Comparison of ENCODE assay signal across 10 cellular contexts in genomic region chr14:104390941-104391901, GRCh38.
DNase-seq lines count a peak whose midpoint lies in the region.
"Had no signal": no experiment of that assay in that cellular context is flagged by ENCODE, and none has a peak within 500 bp of the region (broad histone marks: within the 10 kb centered on the region; RNA-seq: fewer than 3 reads in every experiment).

No MANE protein-coding gene starts in this region.

- intact Hi-C loops in activated T-helper 2 cell treated with anti-CD3 and anti-CD28 coated beads, Interferon-gamma antibody, Interleukin-2, Interleukin-4, amounts not matched to agents 10 μg/mL and 5 μg/mL and 100 μg/mL, durations not matched to agents 14 hours and 24 hours and 36 hours (cut with micrococcal nuclease), result no loop called here

- H3K4me3 Mint-ChIP-seq in CD8-positive, alpha-beta memory T cell, result peak overlapping the region in 6 of 7 donors; percentile 11 to 69 (median 57)
- peak overlapping the region in 3 of 4 donors; percentile 15 to 89 (median 85) for H3K4me3 Mint-ChIP-seq in IgD-negative memory B cell
- H3K4me3 Mint-ChIP-seq in activated T-helper 2 cell treated with anti-CD3 and anti-CD28 coated beads, Interferon-gamma antibody, Interleukin-2, Interleukin-4, amounts not matched to agents 10 μg/mL and 5 μg/mL and 100 μg/mL, durations not matched to agents 14 hours and 24 hours and 36 hours (ENCODE audit: low read depth), result no peak overlapping the region

- H3K14ac ChIP-seq in neuronal stem cell (ENCODE audit: low read length), result peak overlapping the region; percentile 64

- peaks cover 0 to 4% (median 0%) of the 10 kb centered on the region in 5 donors for H3K9me3 Mint-ChIP-seq in CD8-positive, alpha-beta memory T cell
- peaks cover 0 to 4% (median 1%) of the 10 kb centered on the region in 3 donors for H3K9me3 Mint-ChIP-seq in IgD-negative memory B cell
- no peaks in the 10 kb centered on the region for H3K9me3 Mint-ChIP-seq in activated T-helper 2 cell treated with anti-CD3 and anti-CD28 coated beads, Interferon-gamma antibody, Interleukin-2, Interleukin-4, amounts not matched to agents 10 μg/mL and 5 μg/mL and 100 μg/mL, durations not matched to agents 14 hours and 24 hours and 36 hours

- H3K4me1 ChIP-seq in CD8-positive, alpha-beta memory T cell (ENCODE audit: insufficient read depth, low read length), result peaks cover 75% of the 10 kb centered on the region
- H3K4me1 ChIP-seq in neuronal stem cell (ENCODE audit: control insufficient read depth in 2 of 2, insufficient read depth in 1 of 2, low read depth in 1 of 2, low read length in 2 of 2), result no peaks in the 10 kb centered on the region

- DNase-seq in CD8-positive, alpha-beta memory T cell, result peak in 2 of 5 donors; percentile 22 to 43
- peak; percentile 7 for DNase-seq in activated T-helper 2 cell treated with anti-CD3 and anti-CD28 coated beads, Interferon-gamma antibody, Interleukin-2, Interleukin-4, amounts not matched to agents 10 μg/mL and 5 μg/mL and 100 μg/mL, durations not matched to agents 14 hours and 24 hours and 36 hours (ENCODE audit: low spot score)
- no peak for DNase-seq in neuronal stem cell (ENCODE audit: low spot score)
- no peak for DNase-seq in Ammon's horn (ENCODE audit: low spot score)
- no peak for DNase-seq in NCI-H2196 (lab: John Stamatoyannopoulos, UW; ENCODE audit: unreplicated experiment)
- DNase-seq in globus pallidus (ENCODE audit: low spot score), result no peak
- DNase-seq: DMS153; effector CD4-positive, alpha-beta T cell; RPMI8226 had no signal

- H3K79me1 ChIP-seq in neuronal stem cell (ENCODE audit: low read depth, low read length), result peaks cover 2% of the 10 kb centered on the region

- peak overlapping the region; percentile 93 for H2AK5ac ChIP-seq in neuronal stem cell (ENCODE audit: low read depth, low read length)

- peak overlapping the region; percentile 23 for H3K4me2 ChIP-seq in neuronal stem cell (ENCODE audit: insufficient read depth, low read length, poor library complexity, severe bottlenecking)

- peak overlapping the region; percentile 24 for H4K91ac ChIP-seq in neuronal stem cell (ENCODE audit: low read depth, low read length, poor library complexity)

- CTCF ChIA-PET in CD8-positive, alpha-beta memory T cell (lab: Charles Lee), result interaction anchor here (1.0 to 1.7 kb wide), 3 partner anchors 17 to 313 kb away, joined by 3 to 5 read pairs (median 3); no protein-coding TSS in a partner anchor

- H3K36me3 Mint-ChIP-seq in CD8-positive, alpha-beta memory T cell, result no peaks in the 10 kb centered on the region
- no peaks in the 10 kb centered on the region for H3K36me3 Mint-ChIP-seq in IgD-negative memory B cell
- no peaks in the 10 kb centered on the region for H3K36me3 Mint-ChIP-seq in activated T-helper 2 cell treated with anti-CD3 and anti-CD28 coated beads, Interferon-gamma antibody, Interleukin-2, Interleukin-4, amounts not matched to agents 10 μg/mL and 5 μg/mL and 100 μg/mL, durations not matched to agents 14 hours and 24 hours and 36 hours (ENCODE audit: low read depth)

- H2BK15ac ChIP-seq in neuronal stem cell (ENCODE audit: low read length), result peak overlapping the region; percentile 85

- no peaks in the 10 kb centered on the region for H3K36me3 ChIP-seq in CD8-positive, alpha-beta memory T cell (ENCODE audit: insufficient read depth, low read length)
- H3K36me3 ChIP-seq in neuronal stem cell (replicated peaks in 1 of 2; ENCODE audit: control insufficient read depth in 2 of 2, insufficient read depth in 2 of 2, low read length in 2 of 2), result no peaks in the 10 kb centered on the region

- no CpG with 5 or more reads among the region's 33 CpGs for WGBS in neuronal stem cell (ENCODE audit: extremely low coverage in 2 of 2, insufficient read length in 2 of 2, insufficient replicate concordance in 1 of 2), 2 donors

- no peak overlapping the region for H3K23ac ChIP-seq in neuronal stem cell (ENCODE audit: low read depth, low read length, poor library complexity)

- no peak overlapping the region for H2AFZ ChIP-seq in neuronal stem cell (ENCODE audit: low read length)

- no peak overlapping the region for H2BK120ac ChIP-seq in neuronal stem cell (ENCODE audit: low read depth, low read length)

- H3K4me1 Mint-ChIP-seq in CD8-positive, alpha-beta memory T cell, result peaks cover 50 to 65% (median 55%) of the 10 kb centered on the region in 3 donors
- H3K4me1 Mint-ChIP-seq in IgD-negative memory B cell, result peaks cover 35 to 44% (median 36%) of the 10 kb centered on the region in 3 donors
- peaks cover 29% of the 10 kb centered on the region for H3K4me1 Mint-ChIP-seq in activated T-helper 2 cell treated with anti-CD3 and anti-CD28 coated beads, Interferon-gamma antibody, Interleukin-2, Interleukin-4, amounts not matched to agents 10 μg/mL and 5 μg/mL and 100 μg/mL, durations not matched to agents 14 hours and 24 hours and 36 hours (ENCODE audit: low read depth)

- H3K27ac Mint-ChIP-seq in CD8-positive, alpha-beta memory T cell, result peak overlapping the region; percentile 77 to 95 (median 92)
- H3K27ac Mint-ChIP-seq in IgD-negative memory B cell, result peak overlapping the region in 2 of 3 donors; percentile 29 to 94
- H3K27ac Mint-ChIP-seq in activated T-helper 2 cell treated with anti-CD3 and anti-CD28 coated beads, Interferon-gamma antibody, Interleukin-2, Interleukin-4, amounts not matched to agents 10 μg/mL and 5 μg/mL and 100 μg/mL, durations not matched to agents 14 hours and 24 hours and 36 hours, result no peak overlapping the region

- no peak overlapping the region for H2BK12ac ChIP-seq in neuronal stem cell (ENCODE audit: low read length)

- H3K9me3 ChIP-seq in CD8-positive, alpha-beta memory T cell (ENCODE audit: low read length), result no peaks in the 10 kb centered on the region
- H3K9me3 ChIP-seq in neuronal stem cell (replicated peaks in 1 of 2; ENCODE audit: control insufficient read depth in 2 of 2, insufficient read depth in 1 of 2, low read depth in 1 of 2, low read length in 2 of 2), result no peaks in the 10 kb centered on the region

- no peaks in the 10 kb centered on the region for H3K27me3 ChIP-seq in CD8-positive, alpha-beta memory T cell (ENCODE audit: insufficient read depth, low read length, poor library complexity, severe bottlenecking)
- H3K27me3 ChIP-seq in neuronal stem cell (ENCODE audit: control insufficient read depth in 3 of 3, insufficient read depth in 3 of 3, low read depth in 1 of 3, low read length in 3 of 3), result peaks cover 0 to 54% (median 0%) of the 10 kb centered on the region in 3 experiments

- no peak overlapping the region for H2BK5ac ChIP-seq in neuronal stem cell (ENCODE audit: low read length)

- peak overlapping the region; percentile 32 for H3K4me3 ChIP-seq in CD8-positive, alpha-beta memory T cell (ENCODE audit: low read length)
- H3K4me3 ChIP-seq in neuronal stem cell (ENCODE audit: low read length in 2 of 2), result no peak overlapping the region

- peaks cover 0 to 2% of the 10 kb centered on the region in 2 donors for H3K27me3 Mint-ChIP-seq in CD8-positive, alpha-beta memory T cell
- H3K27me3 Mint-ChIP-seq in IgD-negative memory B cell, result peaks cover 4% of the 10 kb centered on the region
- H3K27me3 Mint-ChIP-seq in activated T-helper 2 cell treated with anti-CD3 and anti-CD28 coated beads, Interferon-gamma antibody, Interleukin-2, Interleukin-4, amounts not matched to agents 10 μg/mL and 5 μg/mL and 100 μg/mL, durations not matched to agents 14 hours and 24 hours and 36 hours (ENCODE audit: low read depth), result no peaks in the 10 kb centered on the region

- peak overlapping the region; percentile 85 for H3K18ac ChIP-seq in neuronal stem cell (ENCODE audit: low read length)

- POLR2A ChIA-PET in CD8-positive, alpha-beta memory T cell (lab: Charles Lee), result no interaction called here

- no peak overlapping the region for H4K8ac ChIP-seq in neuronal stem cell (ENCODE audit: low read depth, low read length)

- no peak overlapping the region for H3K9ac ChIP-seq in neuronal stem cell (ENCODE audit: low read depth, low read length, poor library complexity)

- H3K4ac ChIP-seq in neuronal stem cell (ENCODE audit: low read length), result peak overlapping the region; percentile 7

- H3K27ac ChIP-seq in CD8-positive, alpha-beta memory T cell (ENCODE audit: low read depth, low read length), result no peak overlapping the region
- H3K27ac ChIP-seq in neuronal stem cell (replicated peaks; ENCODE audit: low read length), result no peak overlapping the region
